ENCODE assay signal across 1 cellular context in genomic region chr15:78560201-78560600, GRCh38. TPM values are rescaled to one million over a fixed set of nuclear protein-coding genes. Genes with fewer than 3 reads are reported as not detected.
"Had no signal": no experiment of that assay in that cellular context is flagged by ENCODE, and none has a peak within 500 bp of the region (broad histone marks: within the 10 kb centered on the region; RNA-seq: fewer than 3 reads in every experiment).

No MANE protein-coding gene starts in this region.

RNA-seq across cellular contexts. Expression of gene CHRNA5, which starts 5.1 kb away (rescaled TPM):
- total RNA-seq: ascending aorta had no signal
